14 cellular contexts compared by ENCODE assay signal in genomic region chr7:155921804-155922506, GRCh38.
DNase-seq lines count a peak whose midpoint lies in the region; ATAC-seq and TF ChIP-seq lines count a peak whose summit lies in the region.
"Had no signal": no experiment of that assay in that cellular context is flagged by ENCODE, and none has a peak within 500 bp of the region (broad histone marks: within the 10 kb centered on the region; RNA-seq: fewer than 3 reads in every experiment).

No MANE protein-coding gene starts in this region.

- TF ChIP-seq CTCF in H9 (conservative IDR thresholded peaks at IDR 0.05), result no peak
- no peak for TF ChIP-seq CTCF in RWPE2 (IDR thresholded peaks at IDR 0.05; ENCODE audit: poor library complexity, severe bottlenecking)
- TF ChIP-seq CTCF in sigmoid colon (IDR thresholded peaks at IDR 0.05), result no peak
- no peak for TF ChIP-seq CTCF in esophagus muscularis mucosa (IDR thresholded peaks at IDR 0.05)

- TF ChIP-seq EP300 in sigmoid colon (IDR thresholded peaks at IDR 0.05), result no peak
- TF ChIP-seq EP300 in esophagus muscularis mucosa (IDR thresholded peaks at IDR 0.05), result no peak

- TF ChIP-seq POLR2A in sigmoid colon (IDR thresholded peaks at IDR 0.05) (no peak), esophagus muscularis mucosa (IDR thresholded peaks at IDR 0.05; ENCODE audit: low read depth) (no peak)

- WGBS in H9 (ENCODE audit: extremely low coverage, insufficient read length, low lambda C conversion rate), result no CpG with 5 or more reads among the region's 29 CpGs
- WGBS in sigmoid colon, 2 donors, result 49 to 65% methylated on average over 29 of the region's 29 CpGs
- 84% methylated on average over 17 of the region's 29 CpGs for WGBS in esophagus muscularis mucosa

- H3K4me2 ChIP-seq in H9 (ENCODE audit: insufficient read depth, insufficient read length, low read length), result no peak overlapping the region
- H3K4me2 ChIP-seq: KMS-11 had no signal

- no peaks in the 10 kb centered on the region for H3K23me2 ChIP-seq in H9 (ENCODE audit: insufficient read length, low read depth, low read length, poor library complexity, severe bottlenecking)

- H3K4me1 Mint-ChIP-seq in H9, result peaks cover 11 to 12% of the 10 kb centered on the region in 2 experiments
- H3K4me1 Mint-ChIP-seq: activated naive CD8-positive, alpha-beta T cell treated with anti-CD3 and anti-CD28 coated beads, Interleukin-2, amount 50 U/mL, for 24 hours had no signal

- no peak overlapping the region; a peak in 1 of 5 replicates for H3K4me3 Mint-ChIP-seq in H9
- H3K4me3 Mint-ChIP-seq: activated naive CD8-positive, alpha-beta T cell treated with anti-CD3 and anti-CD28 coated beads, Interleukin-2, amount 50 U/mL, for 24 hours; stimulated activated effector memory CD8-positive, alpha-beta T cell treated with anti-CD3 and anti-CD28 coated beads, Interleukin-12 subunit alpha, Interleukin-12 subunit beta, amount 100 ng/mL, for 72 hours had no signal

- no peak overlapping the region for H3K23ac ChIP-seq in H9 (ENCODE audit: insufficient read length, low read depth, low read length)

- H3K18ac ChIP-seq in H9 (ENCODE audit: insufficient read length, low read depth, low read length), result no peak overlapping the region

- H2BK5ac ChIP-seq in H9 (ENCODE audit: insufficient read length, low read length), result no peak overlapping the region

- peaks cover 7 to 9% of the 10 kb centered on the region in 2 experiments; a peak in 4 of 5 replicates for H3K9me3 Mint-ChIP-seq in H9
- H3K9me3 Mint-ChIP-seq: stimulated activated effector memory CD8-positive, alpha-beta T cell treated with anti-CD3 and anti-CD28 coated beads, Interleukin-12 subunit alpha, Interleukin-12 subunit beta, amount 100 ng/mL, for 72 hours had no signal

- H3K4me1 ChIP-seq in H9 (ENCODE audit: insufficient read depth, low read length) (no peaks in the 10 kb centered on the region), RWPE2 (ENCODE audit: insufficient read depth, poor library complexity, severe bottlenecking) (peaks cover 24% of the 10 kb centered on the region), sigmoid colon (no peaks in the 10 kb centered on the region), esophagus muscularis mucosa (peaks cover 0 to 22% (median 17%) of the 10 kb centered on the region in 4 donors)

- H3K27ac ChIP-seq in H9 (ENCODE audit: insufficient read length, low read depth, low read length), result no peak overlapping the region
- peak overlapping the region; percentile 22 for H3K27ac ChIP-seq in RWPE2 (ENCODE audit: poor library complexity, severe bottlenecking)
- no peak overlapping the region for H3K27ac ChIP-seq in sigmoid colon
- H3K27ac ChIP-seq in esophagus muscularis mucosa (replicated peaks in 1 of 4), result no peak overlapping the region
- H3K27ac ChIP-seq: KMS-11 had no signal

- no peak overlapping the region for H4K5ac ChIP-seq in H9 (ENCODE audit: insufficient read length, low read depth, low read length)

- H3K14ac ChIP-seq in H9 (ENCODE audit: insufficient read depth, low read length), result no peak overlapping the region

- ATAC-seq in RWPE2 (ENCODE audit: low read depth) (peak; percentile 93), GM21528 (IDR thresholded peaks at IDR 0.05; ENCODE audit: low FRiP score, unreplicated experiment) (no peak)
- ATAC-seq: activated naive CD8-positive, alpha-beta T cell treated with anti-CD3 and anti-CD28 coated beads, Interleukin-2, amount 50 U/mL, for 24 hours; stimulated activated effector memory CD8-positive, alpha-beta T cell treated with anti-CD3 and anti-CD28 coated beads, Interleukin-12 subunit alpha, Interleukin-12 subunit beta, amount 100 ng/mL, for 72 hours had no signal

- H3K27ac Mint-ChIP-seq in H9, result no peak overlapping the region; a peak in 1 of 7 replicates
- H3K27ac Mint-ChIP-seq: activated naive CD8-positive, alpha-beta T cell treated with anti-CD3 and anti-CD28 coated beads, Interleukin-2, amount 50 U/mL, for 24 hours; stimulated activated effector memory CD8-positive, alpha-beta T cell treated with anti-CD3 and anti-CD28 coated beads, Interleukin-12 subunit alpha, Interleukin-12 subunit beta, amount 100 ng/mL, for 72 hours had no signal

- no peaks in the 10 kb centered on the region for H3K9me3 ChIP-seq in H9 (ENCODE audit: control insufficient read depth, low read depth, low read length)
- H3K9me3 ChIP-seq in RWPE2 (ENCODE audit: severe bottlenecking), result no peaks in the 10 kb centered on the region
- no peaks in the 10 kb centered on the region for H3K9me3 ChIP-seq in sigmoid colon
- H3K9me3 ChIP-seq in esophagus muscularis mucosa, result no peaks in the 10 kb centered on the region

- H3K4ac ChIP-seq in H9 (ENCODE audit: low read depth, low read length), result no peak overlapping the region

- no peak overlapping the region for H2BK15ac ChIP-seq in H9 (ENCODE audit: low read depth, low read length)

- H2AFZ ChIP-seq in H9 (ENCODE audit: low read length), result no peak overlapping the region

- H4K8ac ChIP-seq in H9 (replicated peaks; ENCODE audit: insufficient read length, low read depth, low read length), result no peak overlapping the region

- H3K36me3 Mint-ChIP-seq in H9 (ENCODE audit: insufficient read depth in 1 of 3, low read depth in 3 of 3), result no peaks in the 10 kb centered on the region
- H3K36me3 Mint-ChIP-seq: stimulated activated effector memory CD8-positive, alpha-beta T cell treated with anti-CD3 and anti-CD28 coated beads, Interleukin-12 subunit alpha, Interleukin-12 subunit beta, amount 100 ng/mL, for 72 hours had no signal

- peak; percentile 57 for DNase-seq in H9
- peak; percentile 92 for DNase-seq in RWPE2 (ENCODE audit: low spot score)
- peak; percentile 88 for DNase-seq in kidney tubule cell (ENCODE audit: low spot score)
- peak; percentile 42 for DNase-seq in sigmoid colon
- DNase-seq in hippocampal formation (lab: John Stamatoyannopoulos, UW), result no peak
- no peak for DNase-seq in esophagus muscularis mucosa (ENCODE audit: extremely low spot score)
- DNase-seq in NCI-H2029 (lab: John Stamatoyannopoulos, UW), result no peak
- DNase-seq: activated CD8-positive, alpha-beta memory T cell treated with anti-CD3 and anti-CD28 coated beads, Interleukin-2, amount 50 U/mL, for 4 hours; activated naive CD8-positive, alpha-beta T cell treated with anti-CD3 and anti-CD28 coated beads, Interleukin-2, amount 50 U/mL, for 24 hours; NCI-H1694; stimulated activated CD4-positive, alpha-beta T cell treated with anti-CD3 and anti-CD28 coated beads, Interleukin-4, amount 100 ng/mL, for 24 hours had no signal

- H3K9ac ChIP-seq in H9 (ENCODE audit: extremely low read depth, insufficient read length, low read length), result no peak overlapping the region
- H3K9ac ChIP-seq: KMS-11 had no signal

- H3K4me3 ChIP-seq in RWPE2 (ENCODE audit: severe bottlenecking), result no peak overlapping the region
- H3K4me3 ChIP-seq in sigmoid colon, result no peak overlapping the region
- no peak overlapping the region for H3K4me3 ChIP-seq in esophagus muscularis mucosa

- H3K27me3 ChIP-seq in H9 (ENCODE audit: insufficient read depth, low read length) (no peaks in the 10 kb centered on the region), RWPE2 (ENCODE audit: insufficient read depth, poor library complexity, severe bottlenecking) (no peaks in the 10 kb centered on the region), sigmoid colon (no peaks in the 10 kb centered on the region), esophagus muscularis mucosa (no peaks in the 10 kb centered on the region)

- H3K36me3 ChIP-seq in RWPE2 (ENCODE audit: low read depth) (no peaks in the 10 kb centered on the region), sigmoid colon (no peaks in the 10 kb centered on the region), esophagus muscularis mucosa (no peaks in the 10 kb centered on the region)

- H3K79me1 ChIP-seq in H9 (ENCODE audit: insufficient read depth, low read depth, low read length, poor library complexity, severe bottlenecking), result no peaks in the 10 kb centered on the region

- peaks cover 5% of the 10 kb centered on the region for H3K27me3 Mint-ChIP-seq in H9 (ENCODE audit: low read depth)
- H3K27me3 Mint-ChIP-seq: activated naive CD8-positive, alpha-beta T cell treated with anti-CD3 and anti-CD28 coated beads, Interleukin-2, amount 50 U/mL, for 24 hours had no signal

- no peak overlapping the region for H3K56ac ChIP-seq in H9 (ENCODE audit: insufficient read length, low read depth, low read length)

- H2BK12ac ChIP-seq in H9 (ENCODE audit: insufficient read length, low read depth, low read length), result no peak overlapping the region

- H2BK20ac ChIP-seq in H9 (ENCODE audit: low read depth, low read length, poor library complexity, severe bottlenecking), result no peak overlapping the region

- intact Hi-C loops in sigmoid colon (cut with DNase I), result no loop called here
- intact Hi-C loops in esophagus muscularis mucosa (cut with DNase I), result no loop called here

- no peaks in the 10 kb centered on the region for H4K20me1 ChIP-seq in H9 (ENCODE audit: control insufficient read depth, insufficient read depth, insufficient read length)

- no peak overlapping the region for H2AK5ac ChIP-seq in H9 (ENCODE audit: insufficient read length, low read length)

- H4K91ac ChIP-seq in H9 (ENCODE audit: insufficient read length, low read depth, low read length), result no peak overlapping the region

- no peak overlapping the region for H2BK120ac ChIP-seq in H9 (ENCODE audit: low read depth, low read length, poor library complexity, severe bottlenecking)

- no peaks in the 10 kb centered on the region for H3K79me2 ChIP-seq in H9 (ENCODE audit: insufficient read depth, low read length)

- no peak overlapping the region for H3T11ph ChIP-seq in H9 (ENCODE audit: low read length)

Comparison
In these comparisons a context has a peak if more than half of its experiments do, and no peak if none do; other contexts are left out.
1. DNase-seq: peak in H9 (single experiment), RWPE2 (single experiment), kidney tubule cell (single experiment) and sigmoid colon (single experiment); none in hippocampal formation (0 of 2), esophagus muscularis mucosa (single experiment) and NCI-H2029 (single experiment).